Comparison of ENCODE assay signal across 9 cellular contexts in genomic region chr15:78055923-78056713, GRCh38. TPM values are rescaled to one million over a fixed set of nuclear protein-coding genes. Genes with fewer than 3 reads are reported as not detected.
DNase-seq lines count a peak whose midpoint lies in the region; ATAC-seq and TF ChIP-seq lines count a peak whose summit lies in the region.
"Had no signal": no experiment of that assay in that cellular context is flagged by ENCODE, and none has a peak within 500 bp of the region (broad histone marks: within the 10 kb centered on the region; RNA-seq: fewer than 3 reads in every experiment).

No MANE protein-coding gene starts in this region.

- no peak overlapping the region for H3K14ac ChIP-seq in trophoblast cell (ENCODE audit: low read length)

- no peak overlapping the region for H2BK120ac ChIP-seq in trophoblast cell (ENCODE audit: insufficient read depth, low read length, poor library complexity)

- H3K18ac ChIP-seq in trophoblast cell (ENCODE audit: low read length): no peak overlapping the region

- no peak overlapping the region for H3K23ac ChIP-seq in trophoblast cell (ENCODE audit: low read length)

- H3K79me2 ChIP-seq in trophoblast cell (ENCODE audit: control insufficient read depth, insufficient read depth, low read length, poor library complexity): no peaks in the 10 kb centered on the region

- H3K36me3 Mint-ChIP-seq in T-helper 1 cell treated with Interleukin-12 subunit alpha and Interleukin-12 subunit beta and Interleukin-4 antibody, amounts not matched to agents 30 μg/mL and 1 μg/mL, for 36 hours (ENCODE audit: low read depth): peaks cover 35% of the 10 kb centered on the region
- peaks cover 53% of the 10 kb centered on the region for H3K36me3 Mint-ChIP-seq in activated CD8-positive, alpha-beta T cell treated with anti-CD3 and anti-CD28 coated beads, Interleukin-2, amount 10 ng/mL, durations not matched to agents 7 days and 5 days (ENCODE audit: low read depth)

- H3K9ac ChIP-seq in trophoblast cell (ENCODE audit: low read length): no peak overlapping the region

- H3K4me1 Mint-ChIP-seq in T-helper 1 cell treated with Interleukin-12 subunit alpha and Interleukin-12 subunit beta and Interleukin-4 antibody, amounts not matched to agents 30 μg/mL and 1 μg/mL, for 36 hours (ENCODE audit: low read depth): peaks cover 73% of the 10 kb centered on the region
- peaks cover 90% of the 10 kb centered on the region for H3K4me1 Mint-ChIP-seq in activated CD8-positive, alpha-beta T cell treated with anti-CD3 and anti-CD28 coated beads, Interleukin-2, amount 10 ng/mL, durations not matched to agents 7 days and 5 days (ENCODE audit: low read depth)

- no peak overlapping the region for H4K91ac ChIP-seq in trophoblast cell (ENCODE audit: low read depth, low read length)

- H3K4me3 Mint-ChIP-seq in T-helper 1 cell treated with Interleukin-12 subunit alpha and Interleukin-12 subunit beta and Interleukin-4 antibody, amounts not matched to agents 30 μg/mL and 1 μg/mL, for 36 hours: peak overlapping the region; percentile 53
- peak overlapping the region; percentile 31 for H3K4me3 Mint-ChIP-seq in activated CD8-positive, alpha-beta T cell treated with anti-CD3 and anti-CD28 coated beads, Interleukin-2, amount 10 ng/mL, durations not matched to agents 7 days and 5 days

- peaks cover 7% of the 10 kb centered on the region for H3K36me3 ChIP-seq in suprapubic skin
- H3K36me3 ChIP-seq in trophoblast cell (ENCODE audit: control insufficient read depth in 1 of 2, insufficient read depth in 2 of 2, low read length in 2 of 2): peaks cover 0 to 3% of the 10 kb centered on the region in 2 experiments

- H3K27me3 Mint-ChIP-seq in T-helper 1 cell treated with Interleukin-12 subunit alpha and Interleukin-12 subunit beta and Interleukin-4 antibody, amounts not matched to agents 30 μg/mL and 1 μg/mL, for 36 hours (ENCODE audit: low read depth): no peaks in the 10 kb centered on the region
- H3K27me3 Mint-ChIP-seq in activated CD8-positive, alpha-beta T cell treated with anti-CD3 and anti-CD28 coated beads, Interleukin-2, amount 10 ng/mL, durations not matched to agents 7 days and 5 days (ENCODE audit: low read depth): no peaks in the 10 kb centered on the region

- WGBS in right cardiac atrium: 36% methylated on average over 2 of the region's 2 CpGs
- 9% methylated on average over 2 of the region's 2 CpGs for WGBS in suprapubic skin
- WGBS in trophoblast cell (ENCODE audit: extremely low coverage, insufficient coverage, insufficient read length): no CpG with 5 or more reads among the region's 2 CpGs

- POLR2A ChIA-PET in activated CD8-positive, alpha-beta T cell treated with anti-CD3 and anti-CD28 coated beads, Interleukin-2, amount 10 ng/mL, durations not matched to agents 7 days and 5 days (lab: Charles Lee): interaction anchor here (0.7 to 1.2 kb wide), 3 partner anchors 17 to 22 kb away, joined by 3 to 5 read pairs (median 4); no protein-coding TSS in a partner anchor

- H3K9me3 ChIP-seq in right cardiac atrium (ENCODE audit: control insufficient read depth, low read length): no peaks in the 10 kb centered on the region
- H3K9me3 ChIP-seq in suprapubic skin: no peaks in the 10 kb centered on the region
- H3K9me3 ChIP-seq in trophoblast cell (ENCODE audit: insufficient read depth, low read depth, low read length): no peaks in the 10 kb centered on the region

- no peak overlapping the region for H4K8ac ChIP-seq in trophoblast cell (ENCODE audit: low read depth, low read length)

- peaks cover 16% of the 10 kb centered on the region for H3K4me1 ChIP-seq in right cardiac atrium (ENCODE audit: control insufficient read depth, insufficient read depth, low read length)
- H3K4me1 ChIP-seq in suprapubic skin: peaks cover 82% of the 10 kb centered on the region
- peaks cover 6 to 11% of the 10 kb centered on the region in 2 experiments for H3K4me1 ChIP-seq in trophoblast cell (ENCODE audit: control insufficient read depth in 1 of 2, insufficient read depth in 2 of 2, low read length in 2 of 2)

- H3K4me2 ChIP-seq in trophoblast cell (ENCODE audit: low read length): no peak overlapping the region

- H2AFZ ChIP-seq in trophoblast cell (ENCODE audit: insufficient read depth, low read length, poor library complexity): no peak overlapping the region

- TF ChIP-seq EP300 in suprapubic skin (IDR thresholded peaks at IDR 0.05): no peak

- peaks cover 2% of the 10 kb centered on the region for H3K79me1 ChIP-seq in trophoblast cell (ENCODE audit: low read length)

- H3K9me3 Mint-ChIP-seq in T-helper 1 cell treated with Interleukin-12 subunit alpha and Interleukin-12 subunit beta and Interleukin-4 antibody, amounts not matched to agents 30 μg/mL and 1 μg/mL, for 36 hours: no peaks in the 10 kb centered on the region
- no peaks in the 10 kb centered on the region for H3K9me3 Mint-ChIP-seq in activated CD8-positive, alpha-beta T cell treated with anti-CD3 and anti-CD28 coated beads, Interleukin-2, amount 10 ng/mL, durations not matched to agents 7 days and 5 days (ENCODE audit: insufficient read depth)

- no peak overlapping the region for H3K4ac ChIP-seq in trophoblast cell (ENCODE audit: low read depth, low read length)

- peak overlapping the region; percentile 65 for H3K27ac Mint-ChIP-seq in T-helper 1 cell treated with Interleukin-12 subunit alpha and Interleukin-12 subunit beta and Interleukin-4 antibody, amounts not matched to agents 30 μg/mL and 1 μg/mL, for 36 hours
- peak overlapping the region; percentile 82 for H3K27ac Mint-ChIP-seq in activated CD8-positive, alpha-beta T cell treated with anti-CD3 and anti-CD28 coated beads, Interleukin-2, amount 10 ng/mL, durations not matched to agents 7 days and 5 days

- no peak for TF ChIP-seq CTCF in suprapubic skin (IDR thresholded peaks at IDR 0.05)

- H3K4me3 ChIP-seq in right cardiac atrium (ENCODE audit: low read length) (no peak overlapping the region), suprapubic skin (no peak overlapping the region), trophoblast cell (ENCODE audit: low read depth, low read length) (no peak overlapping the region)

- peak overlapping the region; percentile 22 for H3K27ac ChIP-seq in right cardiac atrium (ENCODE audit: low read length)
- H3K27ac ChIP-seq in suprapubic skin: peak overlapping the region; percentile 76
- no peak overlapping the region for H3K27ac ChIP-seq in trophoblast cell (ENCODE audit: low read depth, low read length)

- no peak for DNase-seq in T-helper 1 cell
- DNase-seq in activated CD8-positive, alpha-beta T cell treated with anti-CD3 and anti-CD28 coated beads, Interleukin-2, amount 10 ng/mL, durations not matched to agents 7 days and 5 days: no peak
- DNase-seq in right cardiac atrium: peak in 2 of 3 donors; percentile 69
- DNase-seq in suprapubic skin (ENCODE audit: low spot score in 2 of 2): no peak
- DNase-seq in trophoblast cell: no peak
- DNase-seq in NCI-H2029 (lab: John Stamatoyannopoulos, UW): no peak

- intact Hi-C loops in right cardiac atrium (cut with DNase I): no loop called here

- ATAC-seq in activated CD8-positive, alpha-beta T cell treated with anti-CD3 and anti-CD28 coated beads, Interleukin-2, amount 10 ng/mL, durations not matched to agents 7 days and 5 days: peak; percentile 62
- ATAC-seq in right cardiac atrium: peak; percentile 69 to 75
- ATAC-seq in GM21723 (IDR thresholded peaks at IDR 0.05; ENCODE audit: unreplicated experiment): no peak

- H4K12ac ChIP-seq in trophoblast cell (ENCODE audit: low read depth, low read length): no peak overlapping the region

- no peak overlapping the region for H2BK12ac ChIP-seq in trophoblast cell (ENCODE audit: low read length)

- no peak overlapping the region for H2AK5ac ChIP-seq in trophoblast cell (ENCODE audit: low read length)

- no peak overlapping the region for H2BK5ac ChIP-seq in trophoblast cell (ENCODE audit: low read depth, low read length, poor library complexity)

- no peaks in the 10 kb centered on the region for H3K27me3 ChIP-seq in right cardiac atrium (ENCODE audit: control insufficient read depth, insufficient read depth)
- H3K27me3 ChIP-seq in suprapubic skin: no peaks in the 10 kb centered on the region
- H3K27me3 ChIP-seq in trophoblast cell (ENCODE audit: insufficient read depth, low read length): no peaks in the 10 kb centered on the region

- no peak for TF ChIP-seq POLR2A in suprapubic skin (IDR thresholded peaks at IDR 0.05)

- CTCF ChIA-PET in activated CD8-positive, alpha-beta T cell treated with anti-CD3 and anti-CD28 coated beads, Interleukin-2, amount 10 ng/mL, durations not matched to agents 7 days and 5 days (lab: Charles Lee): interaction anchor here (1.3 to 21.0 kb wide), 5 partner anchors 14 to 51 kb away, joined by 3 to 305 read pairs (median 8); partner anchors contain the start of gene TBC1D2B

RNA-seq across cellular contexts. Expression of gene TBC1D2B, which starts 21.4 kb away (rescaled TPM):
- 100 to 1,000 TPM; 109 to 119 TPM for total RNA-seq in activated CD8-positive, alpha-beta T cell treated with anti-CD3 and anti-CD28 coated beads, Interleukin-2, amount 10 ng/mL, durations not matched to agents 7 days and 5 days
- total RNA-seq in right cardiac atrium (10 to 100 TPM; 14.0 to 19.8 (median 15.6) TPM), suprapubic skin (100 to 1,000 TPM in 1 of 4 donors, 10 to 100 TPM in 3; 27.9 to 126 (median 41.5) TPM)
- 8.2 TPM for polyA plus RNA-seq in right cardiac atrium
- polyA plus RNA-seq in trophoblast cell (2013): 16.7 and 16.9 TPM in 2 replicates

RNA-seq across cellular contexts. Expression of gene SH2D7, which starts 36.2 kb away (rescaled TPM):
- total RNA-seq in activated CD8-positive, alpha-beta T cell treated with anti-CD3 and anti-CD28 coated beads, Interleukin-2, amount 10 ng/mL, durations not matched to agents 7 days and 5 days: under 1 TPM; 0.29 to 0.31 TPM
- total RNA-seq in right cardiac atrium (not detected), suprapubic skin (not detected)
- 0.02 TPM for polyA plus RNA-seq in right cardiac atrium
- 0.14 and 0.19 TPM in 2 replicates for polyA plus RNA-seq in trophoblast cell (2013)
- polyA plus RNA-seq: BJ had no signal

Comparison
In these comparisons a context has a peak if more than half of its experiments do, and no peak if none do; other contexts are left out.
1. DNase-seq: peak in right cardiac atrium (2 of 3); none in T-helper 1 cell (0 of 5), activated CD8-positive, alpha-beta T cell treated with anti-CD3 and anti-CD28 coated beads, Interleukin-2, amount 10 ng/mL, durations not matched to agents 7 days and 5 days (single experiment), suprapubic skin (0 of 2), trophoblast cell (0 of 2) and NCI-H2029 (single experiment).